35 cellular contexts compared by ENCODE assay signal in genomic region chr6:16630035-16630643, GRCh38.
"Had no signal": no experiment of that assay in that cellular context is flagged by ENCODE, and none has a peak within 500 bp of the region (broad histone marks: within the 10 kb centered on the region; RNA-seq: fewer than 3 reads in every experiment).

No MANE protein-coding gene starts in this region.

- H3K4me1 Mint-ChIP-seq: endodermal cell had no signal

- H3K27ac Mint-ChIP-seq: activated CD4-positive, alpha-beta memory T cell treated with anti-CD3 and anti-CD28 coated beads for 36 hours; activated naive CD8-positive, alpha-beta T cell treated with anti-CD3 and anti-CD28 coated beads, Interleukin-2, amount 50 U/mL, for 24 hours; activated T-cell treated with anti-CD3 and anti-CD28 coated beads, Interleukin-2, amount 50 U/mL, for 24 hours; activated T-helper 17 cell treated with anti-CD3 and anti-CD28 coated beads, Interleukin-2, amount 50 U/mL, for 72 hours; dendritic cell treated with granulocyte-macrophage colony-stimulating factor and Interleukin-4, amounts not matched to agents 40 ng/mL and 50 ng/mL, for 4 days; endodermal cell; mesothelial cell of epicardium; naive B cell; nephron progenitor cell; stimulated activated memory B cell treated with anti-CD40 and anti-IgM and Interleukin-4, amounts not matched to agents 10 μg/mL and 1 μg/mL and 100 μg/mL, for 72 hours; T-helper 1 cell treated with Interleukin-12 subunit alpha and Interleukin-12 subunit beta and Interleukin-4 antibody, amounts not matched to agents 30 μg/mL and 1 μg/mL, for 36 hours had no signal

- FAIRE-seq: kidney, pancreas, small intestine, TTC549 had no signal

- H3K9me3 ChIP-seq: gastroesophageal sphincter, pancreas, prostate gland, sigmoid colon, suprapubic skin, tibial nerve had no signal

- H3K27ac ChIP-seq: gastroesophageal sphincter, hepatocyte, pancreas, prostate gland, sigmoid colon, suprapubic skin, tibial nerve, VCaP had no signal

- ATAC-seq: activated CD4-positive, CD25-positive, alpha-beta regulatory T cell treated with anti-CD3 and anti-CD28 coated beads, Interleukin-2, amount 50 U/mL, for 24 hours; activated naive CD8-positive, alpha-beta T cell treated with anti-CD3 and anti-CD28 coated beads, Interleukin-2, amount 50 U/mL, for 24 hours; activated T-helper 17 cell treated with anti-CD3 and anti-CD28 coated beads, Interleukin-2, amount 50 U/mL, for 72 hours; gastroesophageal sphincter; left colon; pancreas; stimulated activated memory B cell treated with anti-CD40 and anti-IgM and Interleukin-4, amounts not matched to agents 10 μg/mL and 1 μg/mL and 100 μg/mL, for 72 hours had no signal

- H3K4me3 ChIP-seq: gastroesophageal sphincter, hepatocyte, pancreas, prostate gland, sigmoid colon, suprapubic skin, tibial nerve had no signal

- H3K27me3 Mint-ChIP-seq: activated CD4-positive, alpha-beta memory T cell treated with anti-CD3 and anti-CD28 coated beads for 36 hours; activated naive CD8-positive, alpha-beta T cell treated with anti-CD3 and anti-CD28 coated beads, Interleukin-2, amount 50 U/mL, for 24 hours; activated T-cell treated with anti-CD3 and anti-CD28 coated beads, Interleukin-2, amount 50 U/mL, for 24 hours; activated T-helper 17 cell treated with anti-CD3 and anti-CD28 coated beads, Interleukin-2, amount 50 U/mL, for 72 hours; central memory CD8-positive, alpha-beta T cell; dendritic cell treated with granulocyte-macrophage colony-stimulating factor and Interleukin-4, amounts not matched to agents 40 ng/mL and 50 ng/mL, for 4 days; stimulated activated memory B cell treated with anti-CD40 and anti-IgM and Interleukin-4, amounts not matched to agents 10 μg/mL and 1 μg/mL and 100 μg/mL, for 72 hours had no signal

- H3K4me1 ChIP-seq: pancreas, prostate gland, suprapubic skin had no signal

- H3K4me3 Mint-ChIP-seq: activated CD4-positive, alpha-beta memory T cell treated with anti-CD3 and anti-CD28 coated beads for 36 hours; activated naive CD8-positive, alpha-beta T cell treated with anti-CD3 and anti-CD28 coated beads, Interleukin-2, amount 50 U/mL, for 24 hours; activated T-cell treated with anti-CD3 and anti-CD28 coated beads, Interleukin-2, amount 50 U/mL, for 24 hours; activated T-helper 17 cell treated with anti-CD3 and anti-CD28 coated beads, Interleukin-2, amount 50 U/mL, for 72 hours; central memory CD8-positive, alpha-beta T cell; dendritic cell treated with granulocyte-macrophage colony-stimulating factor and Interleukin-4, amounts not matched to agents 40 ng/mL and 50 ng/mL, for 4 days; endodermal cell; mesothelial cell of epicardium; naive B cell; nephron progenitor cell; stimulated activated memory B cell treated with anti-CD40 and anti-IgM and Interleukin-4, amounts not matched to agents 10 μg/mL and 1 μg/mL and 100 μg/mL, for 72 hours; T-helper 1 cell treated with Interleukin-12 subunit alpha and Interleukin-12 subunit beta and Interleukin-4 antibody, amounts not matched to agents 30 μg/mL and 1 μg/mL, for 36 hours had no signal

- H3K4me2 ChIP-seq: hepatocyte had no signal

- H2AFZ ChIP-seq: hepatocyte had no signal

- H3K9me3 Mint-ChIP-seq: activated T-helper 17 cell treated with anti-CD3 and anti-CD28 coated beads, Interleukin-2, amount 50 U/mL, for 72 hours; central memory CD8-positive, alpha-beta T cell; stimulated activated memory B cell treated with anti-CD40 and anti-IgM and Interleukin-4, amounts not matched to agents 10 μg/mL and 1 μg/mL and 100 μg/mL, for 72 hours had no signal

- H3K36me3 Mint-ChIP-seq: naive B cell had no signal

- DNase-seq: activated CD4-positive, alpha-beta memory T cell treated with anti-CD3 and anti-CD28 coated beads for 36 hours; activated CD4-positive, alpha-beta T cell treated with anti-CD3 and anti-CD28 coated beads for 48 hours; activated CD8-positive, alpha-beta memory T cell treated with anti-CD3 and anti-CD28 coated beads, Interleukin-2, amount 50 U/mL, for 48 hours; activated gamma-delta T cell treated with Interleukin-2 at 50 U/mL for 16 hours; activated naive CD4-positive, alpha-beta T cell treated with anti-CD3 and anti-CD28 coated beads, Interleukin-2, amount 50 U/mL, for 16 hours; activated naive CD8-positive, alpha-beta T cell treated with anti-CD3 and anti-CD28 coated beads, Interleukin-2, amount 50 U/mL, for 24 hours; activated T-cell treated with anti-CD3 and anti-CD28 coated beads, Interleukin-2, amount 50 U/mL, for 24 hours; amygdala; endodermal cell; kidney; left colon; naive B cell; nephron progenitor cell; pancreas; retina; sigmoid colon; small intestine; stimulated activated CD4-positive, alpha-beta T cell treated with anti-CD3 and anti-CD28 coated beads, Interleukin-1b, Interleukin-23, amount 100 ng/mL, for 48 hours; stimulated activated CD4-positive, alpha-beta T cell treated with anti-CD3 and anti-CD28 coated beads, Interleukin-4, amount 100 ng/mL, for 4 hours; stimulated activated CD8-positive, alpha-beta memory T cell treated with anti-CD3 and anti-CD28 coated beads, Interleukin-4, amount 100 ng/mL, for 48 hours; T-helper 9 cell had no signal

- H3K36me3 ChIP-seq: gastroesophageal sphincter, pancreas, prostate gland, sigmoid colon, suprapubic skin had no signal

- H3K27me3 ChIP-seq: gastroesophageal sphincter, hepatocyte, pancreas, sigmoid colon, suprapubic skin, tibial nerve had no signal
